In the genomic region with DNA sequence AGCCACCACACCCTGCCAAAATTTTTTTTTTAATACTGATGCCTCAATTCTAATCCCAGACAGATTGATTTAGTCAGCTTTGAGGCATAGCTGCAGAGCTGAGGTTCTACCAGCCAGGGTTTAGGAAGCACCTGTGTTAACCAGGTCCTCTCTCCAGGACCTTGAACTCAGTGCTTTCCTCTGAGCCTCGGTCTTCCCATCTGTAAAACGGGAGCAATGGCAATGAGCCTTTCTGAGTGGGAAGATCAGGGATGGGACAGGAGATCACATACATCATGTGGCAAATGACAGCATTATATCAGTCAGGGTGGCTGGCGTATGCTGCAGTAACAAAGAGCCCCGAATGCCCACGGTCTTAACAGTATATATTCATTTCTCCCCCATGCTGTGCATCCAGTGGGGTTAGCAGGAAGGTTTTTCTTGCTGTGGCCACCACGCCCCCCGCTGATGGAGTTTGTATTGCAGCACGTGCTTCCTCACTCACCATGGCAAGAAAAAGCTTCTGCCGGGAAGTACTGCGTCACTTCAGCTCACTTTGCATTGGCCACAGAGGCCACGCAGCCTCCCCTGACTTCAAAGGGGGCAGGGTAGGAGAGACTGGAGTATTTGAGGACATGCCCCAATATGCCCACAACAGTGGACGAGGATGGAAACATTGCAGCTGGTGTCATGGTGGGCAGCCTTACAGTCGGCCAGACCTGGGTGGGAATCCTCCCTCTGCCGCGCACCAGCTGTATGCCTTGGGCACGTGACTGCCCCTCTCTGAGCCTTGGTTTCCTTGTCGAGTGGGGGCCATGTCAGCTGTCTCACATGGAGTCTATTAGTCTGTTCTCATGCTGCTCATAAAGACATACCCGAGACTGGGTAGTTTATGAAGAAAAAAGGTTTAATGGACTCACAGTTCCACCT, we compare ENCODE assay signal across 1 cellular context.
TF ChIP-seq lines count a peak whose summit lies in the region.

No MANE protein-coding gene starts in this region.

TF ChIP-seq in HepG2, 621 proteins besides CTCF, POLR2A, EP300 and RAD21:
- TF ChIP-seq KLF12 (CRISPR knock-in tag; IDR thresholded peaks at IDR 0.05; ENCODE audit: borderline replicate concordance), result no peak
- peak; percentile 89 for TF ChIP-seq ZNF629 (CRISPR knock-in tag; conservative IDR thresholded peaks at IDR 0.05)
- no peak for TF ChIP-seq ZNF20 (CRISPR knock-in tag; IDR thresholded peaks at IDR 0.05)
- TF ChIP-seq ZSCAN9 (CRISPR knock-in tag; IDR thresholded peaks at IDR 0.05; ENCODE audit: borderline replicate concordance), result no peak
- TF ChIP-seq, protein P1, sequence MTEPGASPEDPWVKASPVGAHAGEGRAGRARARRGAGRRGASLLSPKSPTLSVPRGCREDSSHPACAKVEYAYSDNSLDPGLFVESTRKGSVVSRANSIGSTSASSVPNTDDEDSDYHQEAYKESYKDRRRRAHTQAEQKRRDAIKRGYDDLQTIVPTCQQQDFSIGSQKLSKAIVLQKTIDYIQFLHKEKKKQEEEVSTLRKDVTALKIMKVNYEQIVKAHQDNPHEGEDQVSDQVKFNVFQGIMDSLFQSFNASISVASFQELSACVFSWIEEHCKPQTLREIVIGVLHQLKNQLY (CRISPR knock-in tag; IDR thresholded peaks at IDR 0.05), result no peak
- 0 out of 2 replicates have a peak, but pooled peaks have one; percentile 18 for TF ChIP-seq ZMYM3 (CRISPR knock-in tag; IDR thresholded peaks at IDR 0.05)
- TF ChIP-seq, protein P2, sequence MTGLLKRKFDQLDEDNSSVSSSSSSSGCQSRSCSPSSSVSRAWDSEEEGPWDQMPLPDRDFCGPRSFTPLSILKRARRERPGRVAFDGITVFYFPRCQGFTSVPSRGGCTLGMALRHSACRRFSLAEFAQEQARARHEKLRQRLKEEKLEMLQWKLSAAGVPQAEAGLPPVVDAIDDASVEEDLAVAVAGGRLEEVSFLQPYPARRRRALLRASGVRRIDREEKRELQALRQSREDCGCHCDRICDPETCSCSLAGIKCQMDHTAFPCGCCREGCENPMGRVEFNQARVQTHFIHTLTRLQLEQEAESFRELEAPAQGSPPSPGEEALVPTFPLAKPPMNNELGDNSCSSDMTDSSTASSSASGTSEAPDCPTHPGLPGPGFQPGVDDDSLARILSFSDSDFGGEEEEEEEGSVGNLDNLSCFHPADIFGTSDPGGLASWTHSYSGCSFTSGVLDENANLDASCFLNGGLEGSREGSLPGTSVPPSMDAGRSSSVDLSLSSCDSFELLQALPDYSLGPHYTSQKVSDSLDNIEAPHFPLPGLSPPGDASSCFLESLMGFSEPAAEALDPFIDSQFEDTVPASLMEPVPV (CRISPR knock-in tag; IDR thresholded peaks at IDR 0.05), result no peak
- no peak for TF ChIP-seq ZNF775 (CRISPR knock-in tag; IDR thresholded peaks at IDR 0.05; ENCODE audit: borderline replicate concordance)
- TF ChIP-seq ZNF12 (CRISPR knock-in tag; IDR thresholded peaks at IDR 0.05), result peak; percentile 89
- TF ChIP-seq, protein P3, sequence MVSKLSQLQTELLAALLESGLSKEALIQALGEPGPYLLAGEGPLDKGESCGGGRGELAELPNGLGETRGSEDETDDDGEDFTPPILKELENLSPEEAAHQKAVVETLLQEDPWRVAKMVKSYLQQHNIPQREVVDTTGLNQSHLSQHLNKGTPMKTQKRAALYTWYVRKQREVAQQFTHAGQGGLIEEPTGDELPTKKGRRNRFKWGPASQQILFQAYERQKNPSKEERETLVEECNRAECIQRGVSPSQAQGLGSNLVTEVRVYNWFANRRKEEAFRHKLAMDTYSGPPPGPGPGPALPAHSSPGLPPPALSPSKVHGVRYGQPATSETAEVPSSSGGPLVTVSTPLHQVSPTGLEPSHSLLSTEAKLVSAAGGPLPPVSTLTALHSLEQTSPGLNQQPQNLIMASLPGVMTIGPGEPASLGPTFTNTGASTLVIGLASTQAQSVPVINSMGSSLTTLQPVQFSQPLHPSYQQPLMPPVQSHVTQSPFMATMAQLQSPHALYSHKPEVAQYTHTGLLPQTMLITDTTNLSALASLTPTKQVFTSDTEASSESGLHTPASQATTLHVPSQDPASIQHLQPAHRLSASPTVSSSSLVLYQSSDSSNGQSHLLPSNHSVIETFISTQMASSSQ (IDR thresholded peaks at IDR 0.05; ENCODE audit: low read depth), result no peak
- TF ChIP-seq, protein P3 (CRISPR knock-in tag; IDR thresholded peaks at IDR 0.05; ENCODE audit: borderline replicate concordance), result no peak
- no peak for TF ChIP-seq SNAI1 (CRISPR knock-in tag; IDR thresholded peaks at IDR 0.05; ENCODE audit: borderline replicate concordance)
- TF ChIP-seq TOE1 (CRISPR knock-in tag; IDR thresholded peaks at IDR 0.05), result no peak
- TF ChIP-seq AHR (CRISPR knock-in tag; IDR thresholded peaks at IDR 0.05), result no peak
